Comparison of ENCODE assay signal across 11 cellular contexts in the genomic region with DNA sequence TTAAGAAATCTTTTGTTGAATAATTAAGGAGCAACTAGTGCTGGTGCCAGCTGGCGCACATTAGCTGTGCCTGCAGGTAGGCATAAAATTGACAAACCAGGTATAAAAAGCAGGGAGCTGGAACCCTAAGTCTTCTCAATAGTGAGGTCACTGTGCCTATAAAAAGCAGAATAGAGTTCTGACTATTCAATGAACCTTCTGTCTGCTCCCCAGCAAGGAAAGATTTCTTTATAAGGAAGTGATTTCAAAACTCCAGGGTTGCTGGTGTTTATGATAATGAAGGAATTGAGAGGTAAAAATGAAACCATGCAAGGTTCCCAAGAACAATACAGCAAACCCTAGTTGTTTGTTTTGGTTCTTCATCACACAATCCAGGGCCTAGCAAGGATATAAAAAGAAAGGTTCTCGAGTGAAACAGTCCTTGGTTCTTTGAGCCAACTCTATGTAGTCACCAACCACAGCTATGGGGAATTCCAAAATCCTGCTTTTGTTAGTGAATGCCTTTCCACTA.
DNase-seq lines count a peak whose midpoint lies in the region; ATAC-seq, FAIRE-seq and TF ChIP-seq lines count a peak whose summit lies in the region.
"Had no signal": no experiment of that assay in that cellular context is flagged by ENCODE, and none has a peak within 500 bp of the region (broad histone marks: within the 10 kb centered on the region; RNA-seq: fewer than 3 reads in every experiment).

No MANE protein-coding gene starts in this region.

- no peak for FAIRE-seq in A549 (lab: Jason Lieb, UNC)
- FAIRE-seq: colon had no signal

- in situ Hi-C loops in brain microvascular endothelial cell (cut with HindIII; ENCODE audit: low pct_ligation_motif_present, low sequenced_read_pairs): no loop called here

- H3K4me2 ChIP-seq in A549: peak overlapping the region; percentile 17; the same call in 2 of the 3 replicates

- POLR2A ChIA-PET in A549 (lab: Yijun Ruan, JAX): interaction anchor here (0.6 kb wide), 1 partner anchor 9 kb away, joined by 3 read pairs; no protein-coding TSS in a partner anchor

- 53% methylated on average over 2 of the region's 2 CpGs for WGBS in A549 (ENCODE audit: missing lambda C conversion rate)

- TF ChIP-seq RAD21 in A549 (conservative IDR thresholded peaks at IDR 0.05 in 1 of 2, IDR thresholded peaks at IDR 0.05 in 1 of 2): no peak

- no peak overlapping the region for H3K4me3 ChIP-seq in A549
- no peak overlapping the region for H3K4me3 ChIP-seq in brain microvascular endothelial cell (ENCODE audit: low read depth, low read length)
- no peak overlapping the region for H3K4me3 ChIP-seq in lower lobe of right lung

- H3K27me3 ChIP-seq in brain microvascular endothelial cell (replicated peaks): no peaks in the 10 kb centered on the region
- H3K27me3 ChIP-seq in lower lobe of right lung (ENCODE audit: low read depth): no peaks in the 10 kb centered on the region

- no peak for TF ChIP-seq POLR2A in A549 (IDR thresholded peaks at IDR 0.05; ENCODE audit: low read length)

- TF ChIP-seq EP300 in A549 (IDR thresholded peaks at IDR 0.05): no peak

- H3K27ac ChIP-seq in A549: peak overlapping the region in 1 of 2 experiments; percentile 19; a peak in 1 of 6 replicates
- peak overlapping the region; percentile 92 for H3K27ac ChIP-seq in brain microvascular endothelial cell
- peak overlapping the region; percentile 69 for H3K27ac ChIP-seq in lower lobe of right lung

- CTCF ChIA-PET in A549 (lab: Yijun Ruan, JAX): interaction anchor here (0.5 to 3.4 kb wide), 7 partner anchors 9 to 692 kb away, joined by 3 to 8 read pairs (median 3); no protein-coding TSS in a partner anchor

- H3K9me3 ChIP-seq in A549: no peaks in the 10 kb centered on the region
- H3K9me3 ChIP-seq in lower lobe of right lung: no peaks in the 10 kb centered on the region

- DNase-seq in A549 (ENCODE audit: low read depth in 1 of 2, low spot score in 1 of 2) (peak in 1 of 2 experiments; percentile 39), HS-27A (ENCODE audit: low read depth) (peak; percentile 15), brain microvascular endothelial cell (peak; percentile 93), lower lobe of right lung (no peak), NCI-H345 (lab: John Stamatoyannopoulos, UW) (no peak), OCI-M2 (lab: John Stamatoyannopoulos, UW; ENCODE audit: unreplicated experiment) (no peak)
- no peak for DNase-seq in activated CD4-positive, alpha-beta T cell treated with anti-CD3 and anti-CD28 coated beads, Interleukin-2, amount 50 U/mL, for 48 hours
- DNase-seq: NCI-H1694 treated with DMSO at 0.1 percent for 48 hours; stimulated activated naive CD4-positive, alpha-beta T cell had no signal

- H3K4me1 ChIP-seq in A549 (peaks cover 15% of the 10 kb centered on the region), lower lobe of right lung (peaks cover 48% of the 10 kb centered on the region)

- intact Hi-C loops in lower lobe of right lung (cut with DNase I): no loop called here

- peak in 1 of 2 experiments; percentile 76; a peak in 3 of 6 replicates for ATAC-seq in A549
- ATAC-seq in lower lobe of right lung: peak; percentile 67 to 84
- ATAC-seq in GM18498 (IDR thresholded peaks at IDR 0.05; ENCODE audit: unreplicated experiment): no peak

- TF ChIP-seq CTCF in A549 (IDR thresholded peaks at IDR 0.05): no peak
- TF ChIP-seq CTCF in brain microvascular endothelial cell (IDR thresholded peaks at IDR 0.05; ENCODE audit: low read depth, low read length, missing control alignments): no peak
- TF ChIP-seq CTCF in lower lobe of right lung (IDR thresholded peaks at IDR 0.05): no peak

- H3K36me3 ChIP-seq in brain microvascular endothelial cell (replicated peaks) (no peaks in the 10 kb centered on the region), lower lobe of right lung (no peaks in the 10 kb centered on the region)

TF ChIP-seq in A549, 52 proteins besides CTCF, POLR2A, EP300 and RAD21:
- TF ChIP-seq CBX2 (IDR thresholded peaks at IDR 0.05; ENCODE audit: borderline replicate concordance, low read depth) (no peak), HOXB13 (CRISPR knock-in tag; IDR thresholded peaks at IDR 0.05; ENCODE audit: low read depth) (no peak), NR3C1 (IDR thresholded peaks at IDR 0.05) (no peak), FOXS1 (CRISPR knock-in tag; IDR thresholded peaks at IDR 0.05) (no peak), EHF (CRISPR knock-in tag; IDR thresholded peaks at IDR 0.05) (no peak), ZSCAN20 (CRISPR knock-in tag; IDR thresholded peaks at IDR 0.05) (no peak), CHD4 (IDR thresholded peaks at IDR 0.05; ENCODE audit: borderline replicate concordance) (no peak), ZC3H11A (IDR thresholded peaks at IDR 0.05) (no peak), ZNF302 (CRISPR knock-in tag; IDR thresholded peaks at IDR 0.05) (no peak)
- TF ChIP-seq, protein P1, sequence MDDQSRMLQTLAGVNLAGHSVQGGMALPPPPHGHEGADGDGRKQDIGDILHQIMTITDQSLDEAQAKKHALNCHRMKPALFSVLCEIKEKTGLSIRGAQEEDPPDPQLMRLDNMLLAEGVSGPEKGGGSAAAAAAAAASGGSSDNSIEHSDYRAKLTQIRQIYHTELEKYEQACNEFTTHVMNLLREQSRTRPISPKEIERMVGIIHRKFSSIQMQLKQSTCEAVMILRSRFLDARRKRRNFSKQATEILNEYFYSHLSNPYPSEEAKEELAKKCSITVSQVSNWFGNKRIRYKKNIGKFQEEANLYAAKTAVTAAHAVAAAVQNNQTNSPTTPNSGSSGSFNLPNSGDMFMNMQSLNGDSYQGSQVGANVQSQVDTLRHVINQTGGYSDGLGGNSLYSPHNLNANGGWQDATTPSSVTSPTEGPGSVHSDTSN (IDR thresholded peaks at IDR 0.05): no peak
- TF ChIP-seq, protein P2, sequence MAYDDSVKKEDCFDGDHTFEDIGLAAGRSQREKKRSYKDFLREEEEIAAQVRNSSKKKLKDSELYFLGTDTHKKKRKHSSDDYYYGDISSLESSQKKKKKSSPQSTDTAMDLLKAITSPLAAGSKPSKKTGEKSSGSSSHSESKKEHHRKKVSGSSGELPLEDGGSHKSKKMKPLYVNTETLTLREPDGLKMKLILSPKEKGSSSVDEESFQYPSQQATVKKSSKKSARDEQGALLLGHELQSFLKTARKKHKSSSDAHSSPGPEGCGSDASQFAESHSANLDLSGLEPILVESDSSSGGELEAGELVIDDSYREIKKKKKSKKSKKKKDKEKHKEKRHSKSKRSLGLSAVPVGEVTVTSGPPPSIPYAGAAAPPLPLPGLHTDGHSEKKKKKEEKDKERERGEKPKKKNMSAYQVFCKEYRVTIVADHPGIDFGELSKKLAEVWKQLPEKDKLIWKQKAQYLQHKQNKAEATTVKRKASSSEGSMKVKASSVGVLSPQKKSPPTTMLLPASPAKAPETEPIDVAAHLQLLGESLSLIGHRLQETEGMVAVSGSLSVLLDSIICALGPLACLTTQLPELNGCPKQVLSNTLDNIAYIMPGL (CRISPR knock-in tag; IDR thresholded peaks at IDR 0.05; ENCODE audit: borderline replicate concordance): no peak

Comparison
In these comparisons a context has a peak if more than half of its experiments do, and no peak if none do; other contexts are left out.
1. DNase-seq: peak in HS-27A (single experiment) and brain microvascular endothelial cell (single experiment); none in lower lobe of right lung (single experiment), NCI-H345 (single experiment), activated CD4-positive, alpha-beta T cell treated with anti-CD3 and anti-CD28 coated beads, Interleukin-2, amount 50 U/mL, for 48 hours (0 of 2) and OCI-M2 (single experiment).